15 cellular contexts compared by ENCODE assay signal in genomic region chr17:51256101-51256500, GRCh38.
"Had no signal": no experiment of that assay in that cellular context is flagged by ENCODE, and none has a peak within 500 bp of the region (broad histone marks: within the 10 kb centered on the region; RNA-seq: fewer than 3 reads in every experiment).

No MANE protein-coding gene starts in this region.

- H3K27me3 Mint-ChIP-seq: activated T-helper 17 cell treated with anti-CD3 and anti-CD28 coated beads, Interleukin-2, amount 50 U/mL, for 72 hours; naive B cell; stimulated activated memory B cell treated with anti-CD40 and anti-IgM and Interleukin-4, amounts not matched to agents 10 μg/mL and 1 μg/mL and 100 μg/mL, for 72 hours had no signal

- H3K9me3 Mint-ChIP-seq: activated naive CD4-positive, alpha-beta T cell treated with anti-CD3 and anti-CD28 coated beads for 36 hours; activated T-helper 17 cell treated with anti-CD3 and anti-CD28 coated beads, Interleukin-2, amount 50 U/mL, for 72 hours; naive B cell; stimulated activated memory B cell treated with anti-CD40 and anti-IgM and Interleukin-4, amounts not matched to agents 10 μg/mL and 1 μg/mL and 100 μg/mL, for 72 hours had no signal

- H3K27ac Mint-ChIP-seq: activated naive CD4-positive, alpha-beta T cell treated with anti-CD3 and anti-CD28 coated beads for 36 hours; activated T-helper 17 cell treated with anti-CD3 and anti-CD28 coated beads, Interleukin-2, amount 50 U/mL, for 72 hours; naive B cell; stimulated activated memory B cell treated with anti-CD40 and anti-IgM and Interleukin-4, amounts not matched to agents 10 μg/mL and 1 μg/mL and 100 μg/mL, for 72 hours had no signal

- H3K4me3 ChIP-seq: colonic mucosa, thyroid gland, uterus had no signal

- H3K36me3 ChIP-seq: colonic mucosa, thyroid gland, uterus had no signal

- ATAC-seq: activated T-helper 17 cell treated with anti-CD3 and anti-CD28 coated beads, Interleukin-2, amount 50 U/mL, for 72 hours; stimulated activated memory B cell treated with anti-CD40 and anti-IgM and Interleukin-4, amounts not matched to agents 10 μg/mL and 1 μg/mL and 100 μg/mL, for 72 hours had no signal

- H3K27me3 ChIP-seq: colonic mucosa, thyroid gland, uterus had no signal

- DNase-seq: activated CD4-positive, alpha-beta T cell treated with anti-CD3 and anti-CD28 coated beads, Interleukin-2, amount 50 U/mL, for 4 hours; activated naive CD4-positive, alpha-beta T cell treated with anti-CD3 and anti-CD28 coated beads for 36 hours; central memory CD4-positive, alpha-beta T cell; colonic mucosa; effector CD8-positive, alpha-beta T cell; foreskin fibroblast; head of caudate nucleus; mammary epithelial cell; naive B cell; stimulated activated CD4-positive, alpha-beta T cell treated with anti-CD3 and anti-CD28 coated beads, Interleukin-2, amount 100 ng/mL, for 48 hours; thyroid gland; uterus had no signal

- H3K4me3 Mint-ChIP-seq: activated naive CD4-positive, alpha-beta T cell treated with anti-CD3 and anti-CD28 coated beads for 36 hours; activated T-helper 17 cell treated with anti-CD3 and anti-CD28 coated beads, Interleukin-2, amount 50 U/mL, for 72 hours; stimulated activated memory B cell treated with anti-CD40 and anti-IgM and Interleukin-4, amounts not matched to agents 10 μg/mL and 1 μg/mL and 100 μg/mL, for 72 hours had no signal

- H3K9me3 ChIP-seq: colonic mucosa, thyroid gland, uterus had no signal

- H3K27ac ChIP-seq: colonic mucosa, parathyroid adenoma, thyroid gland, uterus had no signal
